ENCODE assay signal across 8 cellular contexts in the genomic region with DNA sequence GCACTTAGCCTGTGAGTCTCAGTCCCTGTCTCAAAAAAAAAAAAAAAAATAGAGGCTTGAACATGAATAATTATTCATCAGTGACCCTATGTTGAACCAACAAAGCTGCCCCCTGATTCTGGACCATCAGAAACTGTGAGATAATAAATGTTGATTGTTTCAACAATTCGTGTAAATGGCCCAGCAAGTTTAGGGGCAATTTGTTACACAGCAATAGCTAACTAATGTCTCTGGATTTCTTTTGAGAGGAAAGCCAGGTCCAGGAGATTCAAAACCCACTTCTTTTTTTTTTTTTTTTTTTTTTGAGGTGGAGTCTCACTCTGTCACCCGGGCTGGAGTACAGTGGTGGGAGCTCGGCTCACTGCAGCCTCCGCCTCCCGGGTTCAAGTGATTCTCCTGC.
"Had no signal": no experiment of that assay in that cellular context is flagged by ENCODE, and none has a peak within 500 bp of the region (broad histone marks: within the 10 kb centered on the region; RNA-seq: fewer than 3 reads in every experiment).

No MANE protein-coding gene starts in this region.

- H3K4me3 ChIP-seq: GM12878 had no signal

- ATAC-seq: GM12878 had no signal

- FAIRE-seq: G401.6, GM12878, GM12891, GM12892, GM18507, GM19239 had no signal

- DNase-seq: GDM1, GF-D8 had no signal
